In the genomic region with DNA sequence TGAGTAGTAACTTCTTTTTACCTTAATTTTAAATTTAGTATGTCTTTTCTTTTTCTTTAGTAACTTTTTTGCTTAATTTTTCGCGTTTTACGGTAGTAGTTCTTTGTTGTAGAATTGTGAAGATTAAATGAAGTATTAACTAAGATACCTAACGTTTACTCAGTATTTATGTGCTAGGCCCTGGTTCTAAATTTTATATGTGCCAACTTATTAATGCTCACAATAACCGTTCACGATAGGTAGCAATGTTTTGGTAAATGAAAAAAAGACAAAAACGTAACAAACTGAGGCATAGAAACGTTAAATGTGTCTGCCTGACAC, we compare ENCODE assay signal across 8 cellular contexts. TPM values are rescaled to one million over a fixed set of nuclear protein-coding genes. Genes with fewer than 3 reads are reported as not detected.
DNase-seq lines count a peak whose midpoint lies in the region; ATAC-seq, FAIRE-seq and TF ChIP-seq lines count a peak whose summit lies in the region.

No MANE protein-coding gene starts in this region.

- no peaks in the 10 kb centered on the region for H3K9me3 Mint-ChIP-seq in T-helper 1 cell treated with Interleukin-12 subunit alpha and Interleukin-12 subunit beta and Interleukin-4 antibody, amounts not matched to agents 30 μg/mL and 1 μg/mL, for 36 hours
- no peaks in the 10 kb centered on the region for H3K9me3 Mint-ChIP-seq in activated naive CD8-positive, alpha-beta T cell treated with anti-CD3 and anti-CD28 coated beads, Interleukin-2, amount 10 ng/mL, durations not matched to agents 7 days and 5 days

- no peaks in the 10 kb centered on the region for H3K27me3 Mint-ChIP-seq in T-helper 1 cell treated with Interleukin-12 subunit alpha and Interleukin-12 subunit beta and Interleukin-4 antibody, amounts not matched to agents 30 μg/mL and 1 μg/mL, for 36 hours (ENCODE audit: low read depth)
- no peaks in the 10 kb centered on the region for H3K27me3 Mint-ChIP-seq in activated naive CD8-positive, alpha-beta T cell treated with anti-CD3 and anti-CD28 coated beads, Interleukin-2, amount 10 ng/mL, durations not matched to agents 7 days and 5 days

- no peak for ATAC-seq in activated naive CD8-positive, alpha-beta T cell treated with anti-CD3 and anti-CD28 coated beads, Interleukin-2, amount 10 ng/mL, durations not matched to agents 7 days and 5 days (ENCODE audit: low read depth)
- no peak for ATAC-seq in HG03439 (IDR thresholded peaks at IDR 0.05; ENCODE audit: unreplicated experiment)
- ATAC-seq in HG03175 (IDR thresholded peaks at IDR 0.05; ENCODE audit: unreplicated experiment): no peak

- peaks cover 23% of the 10 kb centered on the region for H3K36me3 Mint-ChIP-seq in T-helper 1 cell treated with Interleukin-12 subunit alpha and Interleukin-12 subunit beta and Interleukin-4 antibody, amounts not matched to agents 30 μg/mL and 1 μg/mL, for 36 hours (ENCODE audit: low read depth)
- peaks cover 12% of the 10 kb centered on the region for H3K36me3 Mint-ChIP-seq in activated naive CD8-positive, alpha-beta T cell treated with anti-CD3 and anti-CD28 coated beads, Interleukin-2, amount 10 ng/mL, durations not matched to agents 7 days and 5 days

- intact Hi-C loops in kidney (cut with DNase I): no loop called here
- intact Hi-C loops in head of caudate nucleus (cut with DNase I): no loop called here

- H3K36me3 ChIP-seq in kidney (ENCODE audit: control insufficient read depth in 1 of 2, insufficient read depth in 2 of 2, low read length in 2 of 2) (peaks cover 2 to 11% of the 10 kb centered on the region in 2 donors), suprapubic skin (peaks cover 23% of the 10 kb centered on the region)

- DNase-seq in T-helper 1 cell: no peak
- DNase-seq in activated naive CD8-positive, alpha-beta T cell treated with anti-CD3 and anti-CD28 coated beads, Interleukin-2, amount 10 ng/mL, durations not matched to agents 7 days and 5 days: no peak
- no peak for DNase-seq in kidney
- no peak for DNase-seq in suprapubic skin (ENCODE audit: low spot score in 2 of 2)
- DNase-seq in head of caudate nucleus: no peak

- peak overlapping the region; percentile 89 for H3K4me3 Mint-ChIP-seq in T-helper 1 cell treated with Interleukin-12 subunit alpha and Interleukin-12 subunit beta and Interleukin-4 antibody, amounts not matched to agents 30 μg/mL and 1 μg/mL, for 36 hours
- peak overlapping the region; percentile 94 for H3K4me3 Mint-ChIP-seq in activated naive CD8-positive, alpha-beta T cell treated with anti-CD3 and anti-CD28 coated beads, Interleukin-2, amount 10 ng/mL, durations not matched to agents 7 days and 5 days

- no peak for TF ChIP-seq CTCF in kidney (IDR thresholded peaks at IDR 0.05; ENCODE audit: borderline replicate concordance, extremely low read depth, insufficient read depth)
- TF ChIP-seq CTCF in suprapubic skin (IDR thresholded peaks at IDR 0.05): no peak

- H3K27me3 ChIP-seq in suprapubic skin: no peaks in the 10 kb centered on the region

- TF ChIP-seq EP300 in suprapubic skin (IDR thresholded peaks at IDR 0.05): no peak

- H3K4me1 ChIP-seq in kidney (ENCODE audit: control insufficient read depth in 1 of 2, insufficient read depth in 1 of 2, low read depth in 1 of 2, low read length in 2 of 2) (peaks cover 4 to 7% of the 10 kb centered on the region in 2 donors), suprapubic skin (peaks cover 27% of the 10 kb centered on the region)

- H3K9ac ChIP-seq in kidney (ENCODE audit: low read length in 2 of 2): peak overlapping the region; percentile 42 to 95

- H3K27ac Mint-ChIP-seq in T-helper 1 cell treated with Interleukin-12 subunit alpha and Interleukin-12 subunit beta and Interleukin-4 antibody, amounts not matched to agents 30 μg/mL and 1 μg/mL, for 36 hours: peak overlapping the region; percentile 98
- H3K27ac Mint-ChIP-seq in activated naive CD8-positive, alpha-beta T cell treated with anti-CD3 and anti-CD28 coated beads, Interleukin-2, amount 10 ng/mL, durations not matched to agents 7 days and 5 days: peak overlapping the region; percentile 96

- H3K4me3 ChIP-seq in kidney (ENCODE audit: low read length in 2 of 2) (peak overlapping the region; percentile 89 to 97), suprapubic skin (peak overlapping the region; percentile 100)

- H3K4me1 Mint-ChIP-seq in T-helper 1 cell treated with Interleukin-12 subunit alpha and Interleukin-12 subunit beta and Interleukin-4 antibody, amounts not matched to agents 30 μg/mL and 1 μg/mL, for 36 hours (ENCODE audit: low read depth): peaks cover 30% of the 10 kb centered on the region
- H3K4me1 Mint-ChIP-seq in activated naive CD8-positive, alpha-beta T cell treated with anti-CD3 and anti-CD28 coated beads, Interleukin-2, amount 10 ng/mL, durations not matched to agents 7 days and 5 days: peaks cover 28% of the 10 kb centered on the region

- POLR2A ChIA-PET in activated naive CD8-positive, alpha-beta T cell treated with anti-CD3 and anti-CD28 coated beads, Interleukin-2, amount 10 ng/mL, durations not matched to agents 7 days and 5 days (lab: Charles Lee): interaction anchor here (1.3 kb wide), 1 partner anchor 1326 kb away, joined by 3 read pairs; a partner anchor contains a TSS

- peak overlapping the region in 1 of 2 donors; percentile 82 for H3K27ac ChIP-seq in kidney (ENCODE audit: low read depth in 2 of 2, low read length in 2 of 2)
- peak overlapping the region; percentile 94 for H3K27ac ChIP-seq in suprapubic skin

- 15% methylated on average over 8 of the region's 8 CpGs for WGBS in suprapubic skin

- no peak for TF ChIP-seq POLR2A in suprapubic skin (IDR thresholded peaks at IDR 0.05)

- no peaks in the 10 kb centered on the region for H3K9me3 ChIP-seq in kidney (ENCODE audit: control insufficient read depth in 1 of 2, low read length in 2 of 2)
- H3K9me3 ChIP-seq in suprapubic skin: no peaks in the 10 kb centered on the region

- FAIRE-seq in kidney (lab: Jason Lieb, UNC): no peak

RNA-seq across cellular contexts. Expression of a gene that starts 1.2 kb away (rescaled TPM):
- 10 to 100 TPM; 42.1 to 46.7 TPM for total RNA-seq in activated naive CD8-positive, alpha-beta T cell treated with anti-CD3 and anti-CD28 coated beads, Interleukin-2, amount 10 ng/mL, durations not matched to agents 7 days and 5 days
- total RNA-seq in kidney (48.0 TPM), suprapubic skin (10 to 100 TPM; 60.0 to 79.5 (median 78.4) TPM)
- polyA plus RNA-seq in kidney (ENCODE audit: insufficient read depth, low read depth, low replicate concordance): 37.3 TPM
